In the genomic region with DNA sequence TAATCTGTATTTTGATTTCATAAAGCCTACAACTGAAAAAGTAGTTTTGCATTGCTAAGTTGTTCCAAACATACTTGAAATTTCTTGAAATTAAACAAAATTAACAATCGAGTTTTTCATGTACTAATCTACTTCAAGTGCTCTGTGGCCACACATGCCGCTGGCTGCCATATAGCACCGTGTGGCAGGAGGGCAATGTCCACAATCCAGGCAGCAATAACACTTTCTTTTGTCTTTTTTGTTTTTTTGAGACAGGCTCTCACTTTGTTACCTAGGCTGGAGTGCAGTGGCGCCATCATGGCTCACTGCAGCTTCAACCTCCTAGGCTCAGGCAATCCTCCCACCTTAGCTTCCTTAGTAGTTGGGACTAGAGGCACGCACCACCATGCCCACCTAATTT, we compare ENCODE assay signal across 22 cellular contexts. TPM values are rescaled to one million over a fixed set of nuclear protein-coding genes. Genes with fewer than 3 reads are reported as not detected.
A peak's percentile ranks its signal among the peaks of the same experiment; 100 is the strongest.
DNase-seq lines count a peak whose midpoint lies in the region; ATAC-seq, FAIRE-seq and TF ChIP-seq lines count a peak whose summit lies in the region.
"Had no signal": no experiment of that assay in that cellular context is flagged by ENCODE, and none has a peak within 500 bp of the region (broad histone marks: within the 10 kb centered on the region; RNA-seq: fewer than 3 reads in every experiment).

No MANE protein-coding gene starts in this region.

- H3K4me3 ChIP-seq in cardiac muscle cell (no peak overlapping the region), HepG2 (replicated peaks in 1 of 3; ENCODE audit: insufficient read depth in 1 of 3, low read depth in 2 of 3, low read length in 3 of 3) (no peak overlapping the region)
- H3K4me3 ChIP-seq: A549, GM23338 had no signal

- DNase-seq in cardiac muscle cell (ENCODE audit: low read depth in 1 of 2, low spot score in 1 of 2) (no peak), left ventricle myocardium superior (no peak), HepG2 (ENCODE audit: low spot score) (peak; percentile 33), progenitor cell of endocrine pancreas (ENCODE audit: low spot score, unreplicated experiment) (no peak), dedifferentiated amniotic fluid mesenchymal stem cell (ENCODE audit: extremely low spot score) (no peak), NCI-H2081 treated with DMSO at 0.1 percent for 48 hours (lab: John Stamatoyannopoulos, UW) (no peak)
- DNase-seq: AML-193; Calu3; CD8-positive, alpha-beta T cell; DMS79 treated with DMSO at 0.1 percent for 48 hours; EL; HCEC 1CT had no signal

- TF ChIP-seq POLR2A in HepG2 (IDR thresholded peaks at IDR 0.05; ENCODE audit: insufficient read depth in 1 of 2, low read depth in 2 of 2, low read length in 2 of 2), result no peak

- H3K9ac ChIP-seq in HepG2 (ENCODE audit: insufficient read depth, low read depth, low read length), result no peak overlapping the region

- peaks cover 47% of the 10 kb centered on the region for H3K36me3 ChIP-seq in cardiac muscle cell
- H3K36me3 ChIP-seq in HepG2 (replicated peaks in 1 of 2; ENCODE audit: control insufficient read depth in 1 of 2, insufficient read depth in 2 of 2, low read length in 2 of 2), result peaks cover 25 to 77% of the 10 kb centered on the region in 2 experiments

- peaks cover 20% of the 10 kb centered on the region for H3K36me3 Mint-ChIP-seq in progenitor cell of endocrine pancreas (ENCODE audit: insufficient read depth)

- H3K27ac Mint-ChIP-seq in progenitor cell of endocrine pancreas, result peak overlapping the region; percentile 37
- H3K27ac Mint-ChIP-seq: CD8-positive, alpha-beta T cell; GM23338; IgD-negative memory B cell had no signal

- ATAC-seq in left ventricle myocardium superior (no peak), HepG2 (peak; percentile 68), HG03139 (IDR thresholded peaks at IDR 0.05; ENCODE audit: unreplicated experiment) (no peak)
- ATAC-seq: A549; CD8-positive, alpha-beta T cell; GM23338 had no signal

- H3K9me3 ChIP-seq in cardiac muscle cell (ENCODE audit: low read depth) (no peaks in the 10 kb centered on the region), HepG2 (ENCODE audit: low read length) (no peaks in the 10 kb centered on the region)
- H3K9me3 ChIP-seq: A549 had no signal

- BruUV-seq in HepG2 (replicated peaks; lab: Mats Ljungman, UMichigan), result no TSS peak

- H3K4me3 Mint-ChIP-seq in progenitor cell of endocrine pancreas (ENCODE audit: low read depth), result no peak overlapping the region
- H3K4me3 Mint-ChIP-seq: CD8-positive, alpha-beta T cell; GM23338; IgD-negative memory B cell had no signal

- H3K27me3 ChIP-seq in cardiac muscle cell (no peaks in the 10 kb centered on the region), HepG2 (ENCODE audit: control insufficient read depth in 1 of 2, insufficient read depth in 2 of 2, low read length in 2 of 2) (no peaks in the 10 kb centered on the region)

- intact Hi-C loops in left ventricle myocardium superior (cut with micrococcal nuclease) (no loop called here), HepG2 (cut with micrococcal nuclease; ENCODE audit: unreplicated experiment) (no loop called here)

- TF ChIP-seq RAD21 in HepG2 (CRISPR knock-in tag; IDR thresholded peaks at IDR 0.05), result no peak

- 71% methylated on average over 5 of the region's 5 CpGs for WGBS in HepG2 (ENCODE audit: low lambda C conversion rate)

- FAIRE-seq in HepG2 (lab: Jason Lieb, UNC), result peak; percentile 49
- FAIRE-seq: A549, G401.6, GM12891, H54, HTR-8/SVneo had no signal

- TF ChIP-seq CTCF in cardiac muscle cell (IDR thresholded peaks at IDR 0.05; ENCODE audit: low read depth, low read length) (no peak), HepG2 (CRISPR knock-in tag; IDR thresholded peaks at IDR 0.05) (no peak; the same call in 1 of the 2 replicates), progenitor cell of endocrine pancreas (IDR thresholded peaks at IDR 0.05; ENCODE audit: unreplicated experiment) (no peak)

- H4K20me1 ChIP-seq in HepG2 (ENCODE audit: insufficient read depth, low read length), result no peaks in the 10 kb centered on the region

- H3K4me1 Mint-ChIP-seq in progenitor cell of endocrine pancreas (ENCODE audit: low read depth), result no peaks in the 10 kb centered on the region
- H3K4me1 Mint-ChIP-seq: GM23338, IgD-negative memory B cell had no signal

- no peak overlapping the region for H2AFZ ChIP-seq in HepG2 (ENCODE audit: low read length)
- H2AFZ ChIP-seq: GM23338 had no signal

- in situ Hi-C loops in HepG2 (cut with HindIII; ENCODE audit: extremely low pct_ligation_motif_present, low pct_unique_long_range_greater_than_20kb), result no loop called here

- POLR2A ChIA-PET in HepG2 (lab: Yijun Ruan, JAX), result no interaction called here

- no peaks in the 10 kb centered on the region for H3K79me2 ChIP-seq in HepG2 (ENCODE audit: insufficient read depth, low read length)

- CTCF ChIA-PET in HepG2 (lab: Yijun Ruan, JAX; ENCODE audit: low intra/inter-chr PET ratio, low total read pairs), result no interaction called here

- H3K27ac ChIP-seq in cardiac muscle cell (peak overlapping the region; percentile 8), HepG2 (ENCODE audit: extremely low read length, insufficient read depth, low read length) (peak overlapping the region; percentile 9)
- H3K27ac ChIP-seq: 22Rv1, A549, C4-2B had no signal

- no peaks in the 10 kb centered on the region for H3K9me3 Mint-ChIP-seq in progenitor cell of endocrine pancreas (ENCODE audit: low read depth)
- H3K9me3 Mint-ChIP-seq: CD8-positive, alpha-beta T cell; GM23338; IgD-negative memory B cell had no signal

- no peak for TF ChIP-seq EP300 in HepG2 (IDR thresholded peaks at IDR 0.05; ENCODE audit: low read depth in 2 of 2, low read length in 2 of 2)
- no peak for TF ChIP-seq EP300 in HepG2 (CRISPR knock-in tag; IDR thresholded peaks at IDR 0.05; ENCODE audit: borderline replicate concordance)

- no peaks in the 10 kb centered on the region for H3K4me1 ChIP-seq in cardiac muscle cell (ENCODE audit: low read depth)
- peaks cover 13% of the 10 kb centered on the region for H3K4me1 ChIP-seq in HepG2 (ENCODE audit: insufficient read depth, low read length)
- H3K4me1 ChIP-seq: A549 had no signal

- no peaks in the 10 kb centered on the region for H3K27me3 Mint-ChIP-seq in progenitor cell of endocrine pancreas
- H3K27me3 Mint-ChIP-seq: IgD-negative memory B cell had no signal

- H3K4me2 ChIP-seq in HepG2 (ENCODE audit: low read depth, low read length), result no peak overlapping the region
- H3K4me2 ChIP-seq: A549, GM23338 had no signal

TF ChIP-seq in HepG2, 621 proteins besides CTCF, POLR2A, EP300 and RAD21 (continues in another document):
- no peak for TF ChIP-seq ZNF205 (CRISPR knock-in tag; IDR thresholded peaks at IDR 0.05)
- TF ChIP-seq MLXIP (CRISPR knock-in tag; IDR thresholded peaks at IDR 0.05; ENCODE audit: borderline replicate concordance), result no peak
- TF ChIP-seq DDIT3 (CRISPR knock-in tag; IDR thresholded peaks at IDR 0.05), result no peak

RNA-seq across cellular contexts. Expression of gene SAP130, which starts 36.1 kb away (rescaled TPM):
- total RNA-seq in cardiac muscle cell, result 18.6 and 19.5 TPM in 2 replicates
- 22.8 and 23.9 TPM in 2 replicates for polyA plus RNA-seq in cardiac muscle cell
- total RNA-seq in left ventricle myocardium superior, result 16.8 TPM
- total RNA-seq in HepG2 (2016; rRNA removed; fragmentation: Illumina TruSeq; extraction: Trizol), result 11.1 and 14.5 TPM in 2 replicates
- 4.8 and 5.0 TPM in 2 replicates for total RNA-seq in HepG2 (2016; cell fraction: cytosol; rRNA removed; fragmentation: Illumina TruSeq; extraction: Trizol; ENCODE audit: low read depth)
- total RNA-seq in HepG2 (2016; cell fraction: insoluble cytoplasmic fraction; rRNA removed; fragmentation: Illumina TruSeq; extraction: Trizol), result 9.6 and 12.8 TPM in 2 replicates
- total RNA-seq in HepG2 (2016; cell fraction: membrane; rRNA removed; fragmentation: Illumina TruSeq; extraction: Trizol), result 9.9 and 10.8 TPM in 2 replicates
- total RNA-seq in HepG2 (2016; cell fraction: nucleus; rRNA removed; fragmentation: Illumina TruSeq; extraction: Trizol), result 9.9 and 12.6 TPM in 2 replicates
- polyA plus RNA-seq in HepG2 (2011; rRNA removed), result 16.3 and 18.6 TPM in 2 replicates
- 5.3 and 5.8 TPM in 2 replicates for polyA plus RNA-seq in HepG2 (2011; cell fraction: cytosol; rRNA removed)
- polyA plus RNA-seq in HepG2 (2011; cell fraction: nucleus; rRNA removed), result 20.4 and 27.2 TPM in 2 replicates
- 14.8 and 16.7 TPM in 2 replicates for polyA plus RNA-seq in HepG2 (2012)
- 2.2 and 2.7 TPM in 2 replicates for polyA plus RNA-seq in HepG2 (2016; cell fraction: cytosol; fragmentation: Illumina TruSeq; extraction: Trizol; ENCODE audit: low read depth)
- polyA plus RNA-seq in HepG2 (2016; cell fraction: insoluble cytoplasmic fraction; fragmentation: Illumina TruSeq; extraction: Trizol; ENCODE audit: low read depth), result 22.5 and 29.3 TPM in 2 replicates
- 7.3 and 8.9 TPM in 2 replicates for polyA plus RNA-seq in HepG2 (2016; cell fraction: membrane; fragmentation: Illumina TruSeq; extraction: Trizol; ENCODE audit: low read depth)
- polyA plus RNA-seq in HepG2 (2016; cell fraction: nucleus; fragmentation: Illumina TruSeq; extraction: Trizol; ENCODE audit: insufficient read depth, low read depth), result 20.0 and 21.0 TPM in 2 replicates
- polyA minus RNA-seq in HepG2 (2011; rRNA and poly(A)+ RNA removed; ENCODE audit: low replicate concordance), result 28.1 and 54.4 TPM in 2 replicates
- polyA minus RNA-seq in HepG2 (2011; cell fraction: cytosol; rRNA and poly(A)+ RNA removed), result 11.8 and 13.8 TPM in 2 replicates
- 16.5 and 19.1 TPM in 2 replicates for polyA minus RNA-seq in HepG2 (2011; cell fraction: nucleus; rRNA and poly(A)+ RNA removed)
- 43.5 and 45.3 TPM in 2 replicates for total RNA-seq in progenitor cell of endocrine pancreas
